18 cellular contexts compared by ENCODE assay signal in genomic region chr13:49213997-49214916, GRCh38. TPM values are rescaled to one million over a fixed set of nuclear protein-coding genes. Genes with fewer than 3 reads are reported as not detected.
A peak's percentile ranks its signal among the peaks of the same experiment; 100 is the strongest.
DNase-seq lines count a peak whose midpoint lies in the region; ATAC-seq, FAIRE-seq and TF ChIP-seq lines count a peak whose summit lies in the region.
"Had no signal": no experiment of that assay in that cellular context is flagged by ENCODE, and none has a peak within 500 bp of the region (broad histone marks: within the 10 kb centered on the region; RNA-seq: fewer than 3 reads in every experiment).

No MANE protein-coding gene starts in this region.

- H3K4me1 Mint-ChIP-seq in central memory CD8-positive, alpha-beta T cell, result peaks cover 18% of the 10 kb centered on the region

- DNase-seq in activated naive CD4-positive, alpha-beta T cell treated with anti-CD3 and anti-CD28 coated beads, Interleukin-2, amount 50 U/mL, for 72 hours (ENCODE audit: low spot score in 2 of 2), result no peak
- no peak for DNase-seq in activated naive CD4-positive, alpha-beta T cell treated with Interleukin-2 at 50 U/mL for 16 hours
- DNase-seq in NB4 (ENCODE audit: low read depth), result peak; percentile 64
- DNase-seq in central memory CD8-positive, alpha-beta T cell (ENCODE audit: low spot score in 2 of 2), result no peak
- peak; percentile 8 for DNase-seq in small intestine
- DNase-seq in D341Med (ENCODE audit: low spot score), result no peak
- no peak for DNase-seq in NCI-H1105 treated with DMSO at 0.1 percent for 48 hours (lab: John Stamatoyannopoulos, UW)
- DNase-seq: DMS79, glutamatergic neuron, kidney glomerular epithelial cell, NCI-H1048, NCI-H226, T1000 had no signal

- peaks cover 29% of the 10 kb centered on the region for H3K27me3 Mint-ChIP-seq in central memory CD8-positive, alpha-beta T cell

- no peak for TF ChIP-seq CTCF in NB4 (IDR thresholded peaks at IDR 0.05; ENCODE audit: low read depth, low read length)

- H3K27ac Mint-ChIP-seq in activated naive CD4-positive, alpha-beta T cell treated with anti-CD3 and anti-CD28 coated beads, Interleukin-2, amount 50 U/mL, for 72 hours, result peak overlapping the region; percentile 52 to 66
- H3K27ac Mint-ChIP-seq in central memory CD8-positive, alpha-beta T cell (ENCODE audit: low read depth), result peak overlapping the region; percentile 50

- no peak for TF ChIP-seq POLR2A in NB4 (IDR thresholded peaks at IDR 0.05; ENCODE audit: extremely low read depth, insufficient read length)

- no peaks in the 10 kb centered on the region for H3K9me3 ChIP-seq in small intestine (ENCODE audit: control insufficient read depth, low read depth)
- H3K9me3 ChIP-seq: Peyer's patch, right atrium auricular region had no signal

- peaks cover 7 to 16% of the 10 kb centered on the region in 2 donors for H3K36me3 Mint-ChIP-seq in activated naive CD4-positive, alpha-beta T cell treated with anti-CD3 and anti-CD28 coated beads, Interleukin-2, amount 50 U/mL, for 72 hours
- peaks cover 4% of the 10 kb centered on the region for H3K36me3 Mint-ChIP-seq in central memory CD8-positive, alpha-beta T cell (ENCODE audit: insufficient read depth)

- H3K36me3 ChIP-seq in small intestine (ENCODE audit: control insufficient read depth in 2 of 2, insufficient read depth in 2 of 2, low read length in 2 of 2), result no peaks in the 10 kb centered on the region
- H3K36me3 ChIP-seq: Peyer's patch, right atrium auricular region had no signal

- H3K4me3 ChIP-seq in NB4 (ENCODE audit: low read depth, low read length) (peak overlapping the region; percentile 46), small intestine (ENCODE audit: low read depth in 1 of 2, low read length in 2 of 2) (no peak overlapping the region)
- H3K4me3 ChIP-seq: Peyer's patch, right atrium auricular region had no signal

- FAIRE-seq in small intestine (lab: Jason Lieb, UNC), result no peak
- FAIRE-seq: urothelium cell line had no signal

- no peak overlapping the region for H3K27ac ChIP-seq in small intestine (ENCODE audit: low read depth in 1 of 2, low read length in 1 of 2)
- H3K27ac ChIP-seq: epithelial cell of prostate, right atrium auricular region had no signal

- no peaks in the 10 kb centered on the region for H3K9me3 Mint-ChIP-seq in activated naive CD4-positive, alpha-beta T cell treated with anti-CD3 and anti-CD28 coated beads, Interleukin-2, amount 50 U/mL, for 72 hours
- H3K9me3 Mint-ChIP-seq in central memory CD8-positive, alpha-beta T cell, result no peaks in the 10 kb centered on the region

- WGBS in small intestine, 3 donors, result 57 to 67% (median 67%) methylated on average over 6 of the region's 6 CpGs

- H3K4me3 Mint-ChIP-seq in central memory CD8-positive, alpha-beta T cell, result no peak overlapping the region

- H3K4me1 ChIP-seq in small intestine (ENCODE audit: control insufficient read depth in 2 of 2, insufficient read depth in 1 of 2, low read depth in 1 of 2, low read length in 1 of 2), result no peaks in the 10 kb centered on the region

- ATAC-seq in activated naive CD4-positive, alpha-beta T cell treated with anti-CD3 and anti-CD28 coated beads, Interleukin-2, amount 50 U/mL, for 72 hours, result peak in 1 of 2 donors; percentile 10
- no peak for ATAC-seq in central memory CD8-positive, alpha-beta T cell (replicated peaks; ENCODE audit: extremely low read depth, poor library complexity, severe bottlenecking)
- ATAC-seq in HG03354 (IDR thresholded peaks at IDR 0.05; ENCODE audit: poor library complexity, severe bottlenecking, unreplicated experiment), result no peak

- peaks cover 0 to 12% of the 10 kb centered on the region in 2 donors for H3K27me3 ChIP-seq in small intestine (ENCODE audit: control insufficient read depth in 2 of 2, insufficient read depth in 2 of 2, low read length in 2 of 2)
- H3K27me3 ChIP-seq: Peyer's patch had no signal

RNA-seq across cellular contexts. Expression of gene MLNR, which starts 5.9 kb away (rescaled TPM):
- total RNA-seq in activated naive CD4-positive, alpha-beta T cell treated with anti-CD3 and anti-CD28 coated beads, Interleukin-2, amount 50 U/mL, for 72 hours, result not detected
- not detected for polyA plus RNA-seq in small intestine
- total RNA-seq: Peyer's patch, right atrium auricular region had no signal

RNA-seq across cellular contexts. Expression of gene CDADC1, which starts 33.5 kb away (rescaled TPM):
- total RNA-seq in activated naive CD4-positive, alpha-beta T cell treated with anti-CD3 and anti-CD28 coated beads, Interleukin-2, amount 50 U/mL, for 72 hours, result 10 to 100 TPM; 15.8 to 16.9 TPM
- polyA plus RNA-seq in small intestine, result 1 to 10 TPM; 3.2 to 4.3 (median 3.4) TPM

Comparison
In these comparisons a context has a peak if more than half of its experiments do, and no peak if none do; other contexts are left out.
1. DNase-seq: peak in NB4 (single experiment) and small intestine (single experiment); none in activated naive CD4-positive, alpha-beta T cell treated with anti-CD3 and anti-CD28 coated beads, Interleukin-2, amount 50 U/mL, for 72 hours (0 of 2), activated naive CD4-positive, alpha-beta T cell treated with Interleukin-2 at 50 U/mL for 16 hours (single experiment), central memory CD8-positive, alpha-beta T cell (0 of 2), D341Med (single experiment) and NCI-H1105 treated with DMSO at 0.1 percent for 48 hours (single experiment).